In the genomic region with DNA sequence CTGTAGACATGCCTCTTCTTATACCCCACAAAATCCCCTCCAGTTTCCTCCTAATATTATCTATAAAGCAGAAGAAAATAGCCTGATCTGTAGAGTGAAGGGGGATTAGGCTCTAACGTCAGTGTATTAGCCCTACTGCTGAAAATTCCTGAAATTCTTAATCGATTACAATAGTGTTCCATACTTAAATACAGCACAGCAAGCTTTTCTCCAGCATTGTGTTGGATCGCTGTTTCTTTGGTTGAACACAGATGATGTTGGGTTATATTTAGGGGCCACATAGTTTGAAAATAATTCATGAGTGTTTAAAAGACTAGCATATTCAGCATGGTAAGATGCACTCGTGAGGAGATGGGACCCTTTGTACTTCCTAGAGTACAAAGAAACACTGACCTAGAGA, we compare ENCODE assay signal across 18 cellular contexts. TPM values are rescaled to one million over a fixed set of nuclear protein-coding genes. Genes with fewer than 3 reads are reported as not detected.
DNase-seq lines count a peak whose midpoint lies in the region; ATAC-seq, FAIRE-seq and TF ChIP-seq lines count a peak whose summit lies in the region.
"Had no signal": no experiment of that assay in that cellular context is flagged by ENCODE, and none has a peak within 500 bp of the region (broad histone marks: within the 10 kb centered on the region; RNA-seq: fewer than 3 reads in every experiment).

No MANE protein-coding gene starts in this region.

- TF ChIP-seq CTCF in astrocyte of the cerebellum (IDR thresholded peaks at IDR 0.05; ENCODE audit: low read depth, low read length, missing control alignments) = no peak
- no peak for TF ChIP-seq CTCF in D721Med (IDR thresholded peaks at IDR 0.05; ENCODE audit: insufficient read depth, missing control alignments)

- H3K4me3 ChIP-seq in astrocyte of the cerebellum (ENCODE audit: low read depth, low read length) (no peak overlapping the region), skeletal muscle satellite cell (ENCODE audit: low read length) (no peak overlapping the region)

- H3K4me3 Mint-ChIP-seq in activated T-cell treated with anti-CD3 and anti-CD28 coated beads, Interleukin-2, amount 50 U/mL, for 24 hours = no peak overlapping the region
- H3K4me3 Mint-ChIP-seq: activated T-helper 1 cell treated with anti-CD3 and anti-CD28 coated beads, Interleukin-12 subunit alpha, Interleukin-12 subunit beta, Interleukin-2, Interleukin-4 antibody, amounts not matched to agents 30 ng/mL and 10 ng/mL and 1 ng/mL, durations not matched to agents 14 hours and 24 hours and 36 hours; nephron; T-helper 17 cell had no signal

- H3K9ac ChIP-seq in skeletal muscle satellite cell (ENCODE audit: low read depth, low read length) = no peak overlapping the region

- no peaks in the 10 kb centered on the region for H3K27me3 Mint-ChIP-seq in activated T-cell treated with anti-CD3 and anti-CD28 coated beads, Interleukin-2, amount 50 U/mL, for 24 hours
- H3K27me3 Mint-ChIP-seq: brain, T-helper 17 cell had no signal

- H3K9me3 ChIP-seq in skeletal muscle satellite cell (replicated peaks; ENCODE audit: low read length) = no peaks in the 10 kb centered on the region

- H3K36me3 ChIP-seq in skeletal muscle satellite cell (ENCODE audit: insufficient read depth, low read length) = peaks cover 10% of the 10 kb centered on the region

- peaks cover 9% of the 10 kb centered on the region for H3K4me1 ChIP-seq in skeletal muscle satellite cell (ENCODE audit: control insufficient read depth, insufficient read depth, low read length)

- peaks cover 7% of the 10 kb centered on the region for H3K9me3 Mint-ChIP-seq in activated T-cell treated with anti-CD3 and anti-CD28 coated beads, Interleukin-2, amount 50 U/mL, for 24 hours

- peaks cover 56% of the 10 kb centered on the region for H3K4me1 Mint-ChIP-seq in activated T-cell treated with anti-CD3 and anti-CD28 coated beads, Interleukin-2, amount 50 U/mL, for 24 hours (ENCODE audit: low read depth)

- H3K27ac Mint-ChIP-seq in activated T-cell treated with anti-CD3 and anti-CD28 coated beads, Interleukin-2, amount 50 U/mL, for 24 hours = peak overlapping the region; percentile 47
- H3K27ac Mint-ChIP-seq: activated T-helper 1 cell treated with anti-CD3 and anti-CD28 coated beads, Interleukin-12 subunit alpha, Interleukin-12 subunit beta, Interleukin-2, Interleukin-4 antibody, amounts not matched to agents 30 ng/mL and 10 ng/mL and 1 ng/mL, durations not matched to agents 14 hours and 24 hours and 36 hours; T-helper 17 cell had no signal

- peaks cover 42% of the 10 kb centered on the region for H3K36me3 Mint-ChIP-seq in activated T-cell treated with anti-CD3 and anti-CD28 coated beads, Interleukin-2, amount 50 U/mL, for 24 hours (ENCODE audit: low read depth)

- H3K4me2 ChIP-seq in skeletal muscle satellite cell (ENCODE audit: low read length) = peak overlapping the region; percentile 51

- FAIRE-seq in D721Med (lab: Jason Lieb, UNC) = no peak

- DNase-seq in activated T-cell treated with anti-CD3 and anti-CD28 coated beads, Interleukin-2, amount 50 U/mL, for 24 hours = no peak
- DNase-seq in activated T-cell treated with anti-CD3 and anti-CD28 coated beads, Interleukin-2, amount 50 U/mL, for 1 hour = no peak
- DNase-seq in astrocyte of the cerebellum (ENCODE audit: low read depth) (peak; percentile 23), iPS-NIHi11 (ENCODE audit: low spot score) (peak; percentile 18), T-helper 2 cell (no peak), D721Med (ENCODE audit: insufficient read length, low spot score) (no peak)
- DNase-seq: activated CD4-positive, alpha-beta T cell treated with anti-CD3 and anti-CD28 coated beads, Interleukin-2, amount 50 U/mL, for 1 hour; head of caudate nucleus; NCI-H1694 treated with DMSO at 0.1 percent for 48 hours; NCI-H524 treated with DMSO at 0.1 percent for 48 hours; stimulated activated naive CD4-positive, alpha-beta T cell; T-helper 17 cell had no signal

- no peak for ATAC-seq in HG03520 (IDR thresholded peaks at IDR 0.05; ENCODE audit: unreplicated experiment)
- ATAC-seq: sciatic nerve, T-helper 17 cell had no signal

- in situ Hi-C loops in astrocyte of the cerebellum (cut with HindIII; ENCODE audit: low sequenced_read_pairs) = no loop called here

- H3K27me3 ChIP-seq in skeletal muscle satellite cell (ENCODE audit: control insufficient read depth, insufficient read depth, low read length) = no peaks in the 10 kb centered on the region

RNA-seq across cellular contexts. Expression of gene PIAS1, which starts 52.5 kb away (rescaled TPM):
- 13.1 and 14.2 TPM in 2 replicates for total RNA-seq in skeletal muscle satellite cell (2012; rRNA removed)

Comparison
In these comparisons a context has a peak if more than half of its experiments do, and no peak if none do; other contexts are left out.
1. DNase-seq: peak in astrocyte of the cerebellum (single experiment) and iPS-NIHi11 (single experiment); none in activated T-cell treated with anti-CD3 and anti-CD28 coated beads, Interleukin-2, amount 50 U/mL, for 24 hours (single experiment), activated T-cell treated with anti-CD3 and anti-CD28 coated beads, Interleukin-2, amount 50 U/mL, for 1 hour (single experiment), T-helper 2 cell (0 of 5) and D721Med (single experiment).